ENCODE assay signal across 2 cellular contexts in genomic region chr15:70504305-70504951, GRCh38.
TF ChIP-seq lines count a peak whose summit lies in the region.

No MANE protein-coding gene starts in this region.

TF ChIP-seq in liver, 16 proteins besides CTCF, POLR2A, EP300 and RAD21 (continued from another document):
- no peak for TF ChIP-seq ZBTB33 (IDR thresholded peaks at IDR 0.05)
- TF ChIP-seq TAF1 (conservative IDR thresholded peaks at IDR 0.05): no peak
- TF ChIP-seq NR2F2 (IDR thresholded peaks at IDR 0.05): peak; percentile 59
- peak in 1 of 2 donors; percentile 28 for TF ChIP-seq RXRA (IDR thresholded peaks at IDR 0.05)
- no peak for TF ChIP-seq FOXA1 (IDR thresholded peaks at IDR 0.05)

TF ChIP-seq in HepG2, 621 proteins besides CTCF, POLR2A, EP300 and RAD21 (continued from another document):
- TF ChIP-seq ARID3A (IDR thresholded peaks at IDR 0.05; ENCODE audit: low read depth, low read length) (no peak), SAP130 (CRISPR knock-in tag; IDR thresholded peaks at IDR 0.05; ENCODE audit: low read depth) (no peak), GMEB2 (CRISPR knock-in tag; IDR thresholded peaks at IDR 0.05; ENCODE audit: low read depth) (no peak), ZNF496 (CRISPR knock-in tag; IDR thresholded peaks at IDR 0.05; ENCODE audit: insufficient replicate concordance) (no peak), MAFF (IDR thresholded peaks at IDR 0.05; ENCODE audit: low read depth, low read length) (no peak), SALL2 (CRISPR knock-in tag; IDR thresholded peaks at IDR 0.05) (no peak), SP2 (CRISPR knock-in tag; IDR thresholded peaks at IDR 0.05) (no peak), ZNF746 (CRISPR knock-in tag; IDR thresholded peaks at IDR 0.05) (no peak), ARNT2 (CRISPR knock-in tag; IDR thresholded peaks at IDR 0.05; ENCODE audit: low read depth) (no peak), SCMH1 (CRISPR knock-in tag; IDR thresholded peaks at IDR 0.05; ENCODE audit: borderline replicate concordance) (no peak), ZNF841 (CRISPR knock-in tag; IDR thresholded peaks at IDR 0.05; ENCODE audit: borderline replicate concordance) (no peak)
